Comparison of ENCODE assay signal across 17 cellular contexts in genomic region chr16:24102120-24102740, GRCh38.
DNase-seq lines count a peak whose midpoint lies in the region; ATAC-seq and TF ChIP-seq lines count a peak whose summit lies in the region.
"Had no signal": no experiment of that assay in that cellular context is flagged by ENCODE, and none has a peak within 500 bp of the region (broad histone marks: within the 10 kb centered on the region; RNA-seq: fewer than 3 reads in every experiment).

No MANE protein-coding gene starts in this region.

- H3K9me3 Mint-ChIP-seq in naive thymus-derived CD8-positive, alpha-beta T cell: peaks cover 0 to 3% (median 0%) of the 10 kb centered on the region in 9 donors
- H3K9me3 Mint-ChIP-seq in activated CD4-positive, alpha-beta memory T cell treated with anti-CD3 and anti-CD28 coated beads, Interleukin-2, amount 10 ng/mL, durations not matched to agents 7 days and 5 days: peaks cover 3% of the 10 kb centered on the region
- H3K9me3 Mint-ChIP-seq in nephron progenitor cell: peaks cover 4% of the 10 kb centered on the region

- ATAC-seq in naive thymus-derived CD8-positive, alpha-beta T cell: no peak
- ATAC-seq in GM19463 (IDR thresholded peaks at IDR 0.05; ENCODE audit: unreplicated experiment): no peak
- ATAC-seq: mucosa of descending colon, Panc1 had no signal

- H3K4me3 Mint-ChIP-seq in naive thymus-derived CD8-positive, alpha-beta T cell: no peak overlapping the region
- no peak overlapping the region for H3K4me3 Mint-ChIP-seq in activated CD4-positive, alpha-beta memory T cell treated with anti-CD3 and anti-CD28 coated beads, Interleukin-2, amount 10 ng/mL, durations not matched to agents 7 days and 5 days
- H3K4me3 Mint-ChIP-seq in nephron progenitor cell: no peak overlapping the region

- H3K36me3 Mint-ChIP-seq in naive thymus-derived CD8-positive, alpha-beta T cell: peaks cover 10 to 62% (median 27%) of the 10 kb centered on the region in 3 donors
- H3K36me3 Mint-ChIP-seq in activated CD4-positive, alpha-beta memory T cell treated with anti-CD3 and anti-CD28 coated beads, Interleukin-2, amount 10 ng/mL, durations not matched to agents 7 days and 5 days (ENCODE audit: low read depth): peaks cover 33% of the 10 kb centered on the region
- no peaks in the 10 kb centered on the region for H3K36me3 Mint-ChIP-seq in nephron progenitor cell (ENCODE audit: low read depth)

- peak; percentile 64 for DNase-seq in DMS79 treated with DMSO at 0.1 percent for 48 hours (lab: John Stamatoyannopoulos, UW)
- DNase-seq in NCI-H2029 (lab: John Stamatoyannopoulos, UW): peak; percentile 62
- no peak for DNase-seq in naive thymus-derived CD8-positive, alpha-beta T cell
- DNase-seq in stimulated activated CD4-positive, alpha-beta T cell treated with anti-CD3 and anti-CD28 coated beads, Interleukin-2, amount 100 ng/mL, for 48 hours: no peak
- no peak for DNase-seq in activated CD4-positive, alpha-beta memory T cell treated with anti-CD3 and anti-CD28 coated beads, Interleukin-2, amount 10 ng/mL, durations not matched to agents 7 days and 5 days
- DNase-seq in nephron progenitor cell: no peak
- DNase-seq: activated CD4-positive, alpha-beta T cell treated with anti-CD3 and anti-CD28 coated beads, Interleukin-2, amount 50 U/mL, for 4 hours; GDM1; mucosa of descending colon; retina; stimulated activated CD4-positive, alpha-beta T cell treated with anti-CD3 and anti-CD28 coated beads, Interleukin-4, amount 100 ng/mL, for 1 hour; stimulated activated naive CD4-positive, alpha-beta T cell treated with Interleukin-2 at 50 U/mL for 16 hours had no signal

- POLR2A ChIA-PET in naive thymus-derived CD8-positive, alpha-beta T cell (lab: Charles Lee): no interaction called here
- POLR2A ChIA-PET in activated CD4-positive, alpha-beta memory T cell treated with anti-CD3 and anti-CD28 coated beads, Interleukin-2, amount 10 ng/mL, durations not matched to agents 7 days and 5 days (lab: Charles Lee): no interaction called here

- H3K27ac Mint-ChIP-seq in naive thymus-derived CD8-positive, alpha-beta T cell: peak overlapping the region in 8 of 10 donors; percentile 11 to 65 (median 42)
- H3K27ac Mint-ChIP-seq in activated CD4-positive, alpha-beta memory T cell treated with anti-CD3 and anti-CD28 coated beads, Interleukin-2, amount 10 ng/mL, durations not matched to agents 7 days and 5 days: no peak overlapping the region
- no peak overlapping the region for H3K27ac Mint-ChIP-seq in nephron progenitor cell

- CTCF ChIA-PET in activated CD4-positive, alpha-beta memory T cell treated with anti-CD3 and anti-CD28 coated beads, Interleukin-2, amount 10 ng/mL, durations not matched to agents 7 days and 5 days (lab: Charles Lee): interaction anchor here (1.1 kb wide), 1 partner anchor 31 kb away, joined by 4 read pairs; no protein-coding TSS in a partner anchor

- peaks cover 0 to 13% (median 2%) of the 10 kb centered on the region in 4 donors for H3K4me1 Mint-ChIP-seq in naive thymus-derived CD8-positive, alpha-beta T cell
- H3K4me1 Mint-ChIP-seq in activated CD4-positive, alpha-beta memory T cell treated with anti-CD3 and anti-CD28 coated beads, Interleukin-2, amount 10 ng/mL, durations not matched to agents 7 days and 5 days: no peaks in the 10 kb centered on the region
- H3K4me1 Mint-ChIP-seq in nephron progenitor cell: no peaks in the 10 kb centered on the region

- TF ChIP-seq CTCF in nephron progenitor cell (IDR thresholded peaks at IDR 0.05): no peak

- peak overlapping the region; percentile 88 for H3K27ac ChIP-seq in cingulate gyrus (ENCODE audit: low read depth, low read length)
- H3K27ac ChIP-seq: cardiac muscle cell, KMS-11 had no signal

- H3K27me3 Mint-ChIP-seq in naive thymus-derived CD8-positive, alpha-beta T cell: no peaks in the 10 kb centered on the region
- no peaks in the 10 kb centered on the region for H3K27me3 Mint-ChIP-seq in activated CD4-positive, alpha-beta memory T cell treated with anti-CD3 and anti-CD28 coated beads, Interleukin-2, amount 10 ng/mL, durations not matched to agents 7 days and 5 days
- H3K27me3 Mint-ChIP-seq in nephron progenitor cell (ENCODE audit: low read depth, poor library complexity): peaks cover 8% of the 10 kb centered on the region

Comparison
In these comparisons a context has a peak if more than half of its experiments do, and no peak if none do; other contexts are left out.
1. DNase-seq: peak in DMS79 treated with DMSO at 0.1 percent for 48 hours (single experiment) and NCI-H2029 (single experiment); none in naive thymus-derived CD8-positive, alpha-beta T cell (0 of 10), stimulated activated CD4-positive, alpha-beta T cell treated with anti-CD3 and anti-CD28 coated beads, Interleukin-2, amount 100 ng/mL, for 48 hours (0 of 2), activated CD4-positive, alpha-beta memory T cell treated with anti-CD3 and anti-CD28 coated beads, Interleukin-2, amount 10 ng/mL, durations not matched to agents 7 days and 5 days (single experiment) and nephron progenitor cell (single experiment).
2. H3K27ac Mint-ChIP-seq: peak in naive thymus-derived CD8-positive, alpha-beta T cell (8 of 10); none in activated CD4-positive, alpha-beta memory T cell treated with anti-CD3 and anti-CD28 coated beads, Interleukin-2, amount 10 ng/mL, durations not matched to agents 7 days and 5 days (single experiment) and nephron progenitor cell (single experiment).